Comparison of ENCODE assay signal across 24 cellular contexts in the genomic region with DNA sequence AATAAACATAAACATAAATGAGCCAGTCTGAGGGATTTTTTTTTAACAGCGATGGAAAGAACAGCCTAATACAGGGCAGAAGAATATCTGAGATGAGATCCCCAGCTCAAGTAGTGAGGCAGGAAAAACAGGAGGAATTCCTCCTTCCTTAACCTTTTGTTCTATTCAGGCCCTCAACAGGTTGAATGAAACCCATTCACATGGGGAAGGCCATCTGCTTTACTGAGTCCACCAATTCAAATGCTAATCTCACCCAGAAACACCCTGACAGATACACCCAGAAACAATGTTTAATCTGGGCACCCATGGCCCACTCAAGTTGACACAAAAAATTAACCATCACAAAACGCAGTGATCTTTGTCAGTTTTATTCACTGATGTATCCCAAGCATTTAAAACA. TPM values are rescaled to one million over a fixed set of nuclear protein-coding genes. Genes with fewer than 3 reads are reported as not detected.
"Had no signal": no experiment of that assay in that cellular context is flagged by ENCODE, and none has a peak within 500 bp of the region (broad histone marks: within the 10 kb centered on the region; RNA-seq: fewer than 3 reads in every experiment).

No MANE protein-coding gene starts in this region.

- H3K4me3 ChIP-seq: ascending aorta, lower lobe of right lung, ovary, prostate gland had no signal

- H3K27me3 ChIP-seq: ascending aorta, brain microvascular endothelial cell, ovary had no signal

- DNase-seq: activated CD8-positive, alpha-beta memory T cell treated with anti-CD3 and anti-CD28 coated beads for 24 hours; activated CD8-positive, alpha-beta memory T cell treated with anti-CD3 and anti-CD28 coated beads, Interleukin-2, amount 50 U/mL, for 4 hours; activated T-cell treated with anti-CD3 and anti-CD28 coated beads, Interleukin-2, amount 50 U/mL, for 24 hours; brain microvascular endothelial cell; caudate nucleus; effector CD8-positive, alpha-beta T cell; foreskin melanocyte; immature natural killer cell; lower lobe of right lung; naive B cell; ovary; stimulated activated CD4-positive, alpha-beta T cell treated with anti-CD3 and anti-CD28 coated beads, Interleukin-2, amount 100 ng/mL, for 48 hours; stimulated activated CD8-positive, alpha-beta memory T cell treated with anti-CD3 and anti-CD28 coated beads, Interleukin-4, amount 100 ng/mL, for 48 hours; stimulated activated naive B cell treated with anti-CD40 and anti-IgM and Interleukin-4, amounts not matched to agents 10 μg/mL and 1 μg/mL and 100 μg/mL, for 72 hours; T-helper 1 cell; trophoblast cell had no signal

- ATAC-seq: activated naive CD4-positive, alpha-beta T cell treated with anti-CD3 and anti-CD28 coated beads, Interleukin-2, amount 50 U/mL, for 72 hours; activated T-helper 17 cell treated with anti-CD3 and anti-CD28 coated beads, Interleukin-2, amount 50 U/mL, for 72 hours; left lobe of liver; lower lobe of right lung; stimulated activated naive B cell treated with anti-CD40 and anti-IgM and Interleukin-4, amounts not matched to agents 10 μg/mL and 1 μg/mL and 100 μg/mL, for 72 hours had no signal

- H3K27ac ChIP-seq: ascending aorta, brain microvascular endothelial cell, lower lobe of right lung, ovary, prostate gland had no signal

- H3K36me3 ChIP-seq: ascending aorta, brain microvascular endothelial cell, lower lobe of right lung, ovary, prostate gland had no signal

- H3K9me3 ChIP-seq: ascending aorta, lower lobe of right lung, ovary, prostate gland had no signal

- H3K4me1 ChIP-seq: ascending aorta, lower lobe of right lung, prostate gland had no signal

RNA-seq across cellular contexts. Expression of a gene that starts 45.5 kb away (rescaled TPM):
- total RNA-seq: activated naive CD4-positive, alpha-beta T cell treated with anti-CD3 and anti-CD28 coated beads, Interleukin-2, amount 50 U/mL, for 72 hours; activated T-helper 17 cell treated with anti-CD3 and anti-CD28 coated beads, Interleukin-2, amount 50 U/mL, for 72 hours; ascending aorta; kidney epithelial cell; left lobe of liver; mesenteric fat pad; temporal lobe had no signal
